In genomic region chr17:47866941-47867340, GRCh38 we compare ENCODE assay signal across 1 cellular context.
TF ChIP-seq lines count a peak whose summit lies in the region.

No MANE protein-coding gene starts in this region.

TF ChIP-seq in K562, 482 proteins besides CTCF, POLR2A, EP300 and RAD21 (continued from another document and continues in another):
- TF ChIP-seq MGA (IDR thresholded peaks at IDR 0.05), result peak; percentile 32; the same call in 1 of the 2 replicates
- no peak for TF ChIP-seq ZBTB34 (CRISPR knock-in tag; IDR thresholded peaks at IDR 0.05)
- peak; percentile 34 for TF ChIP-seq PHF20 (IDR thresholded peaks at IDR 0.05; ENCODE audit: partially characterized antibody)
- peak; percentile 78 for TF ChIP-seq BHLHE40 (IDR thresholded peaks at IDR 0.05; ENCODE audit: low read length)
- TF ChIP-seq ZBTB12 (CRISPR knock-in tag; IDR thresholded peaks at IDR 0.05), result peak; percentile 98
- peak; percentile 75 for TF ChIP-seq MITF (IDR thresholded peaks at IDR 0.05)
- no peak for TF ChIP-seq ZBTB8A (IDR thresholded peaks at IDR 0.05; ENCODE audit: partially characterized antibody)
- TF ChIP-seq BRD9 (IDR thresholded peaks at IDR 0.05; ENCODE audit: low read depth, partially characterized antibody), result peak; percentile 70
- 0 out of 2 replicates have a peak, but pooled peaks have one; percentile 50 for TF ChIP-seq CUX1 (CRISPR knock-in tag; IDR thresholded peaks at IDR 0.05)
- no peak for TF ChIP-seq CHD2 (IDR thresholded peaks at IDR 0.05; ENCODE audit: low read depth, low read length)
- TF ChIP-seq ARID3A (IDR thresholded peaks at IDR 0.05; ENCODE audit: borderline replicate concordance, low read depth, low read length), result no peak
- TF ChIP-seq FOXA3 (CRISPR knock-in tag; conservative IDR thresholded peaks at IDR 0.05 in 1 of 2, IDR thresholded peaks at IDR 0.05 in 1 of 2), result peak in 1 of 2 experiments; percentile 54; a peak in 1 of 4 replicates
- no peak for TF ChIP-seq RBM14 (IDR thresholded peaks at IDR 0.05; ENCODE audit: borderline replicate concordance, insufficient read depth, low read depth, low read length)
- peak; percentile 97 for TF ChIP-seq PML (IDR thresholded peaks at IDR 0.05; ENCODE audit: low read length)
- TF ChIP-seq TSHZ1 (CRISPR knock-in tag; IDR thresholded peaks at IDR 0.05), result no peak
- TF ChIP-seq ZNF165 (CRISPR knock-in tag; IDR thresholded peaks at IDR 0.05; ENCODE audit: borderline replicate concordance), result no peak
- TF ChIP-seq ZNF785 (CRISPR knock-in tag; IDR thresholded peaks at IDR 0.05), result no peak
- TF ChIP-seq ZNF449 (CRISPR knock-in tag; IDR thresholded peaks at IDR 0.05), result no peak; the same call in 1 of the 2 replicates
- peak; percentile 97 for TF ChIP-seq PHB2 (IDR thresholded peaks at IDR 0.05; ENCODE audit: low read depth)
- TF ChIP-seq ZFPM2 (CRISPR knock-in tag; IDR thresholded peaks at IDR 0.05), result no peak
- TF ChIP-seq CBX5 (IDR thresholded peaks at IDR 0.05; ENCODE audit: borderline replicate concordance, low read depth), result no peak
- TF ChIP-seq GATAD2A (IDR thresholded peaks at IDR 0.05), result peak; percentile 95
